20 cellular contexts compared by ENCODE assay signal in genomic region chr7:130364446-130364845, GRCh38. TPM values are rescaled to one million over a fixed set of nuclear protein-coding genes. Genes with fewer than 3 reads are reported as not detected.
A peak's percentile ranks its signal among the peaks of the same experiment; 100 is the strongest.
DNase-seq lines count a peak whose midpoint lies in the region; ATAC-seq and FAIRE-seq lines count a peak whose summit lies in the region.
"Had no signal": no experiment of that assay in that cellular context is flagged by ENCODE, and none has a peak within 500 bp of the region (broad histone marks: within the 10 kb centered on the region; RNA-seq: fewer than 3 reads in every experiment).

No MANE protein-coding gene starts in this region.

- H3K27me3 ChIP-seq in small intestine (ENCODE audit: control insufficient read depth in 2 of 2, insufficient read depth in 2 of 2, low read length in 2 of 2) = no peaks in the 10 kb centered on the region
- H3K27me3 ChIP-seq: Peyer's patch, transverse colon had no signal

- H3K9me3 ChIP-seq in small intestine (ENCODE audit: control insufficient read depth, low read depth) = no peaks in the 10 kb centered on the region
- H3K9me3 ChIP-seq: transverse colon had no signal

- H3K27ac ChIP-seq in small intestine (ENCODE audit: low read depth in 1 of 2, low read length in 1 of 2) = no peak overlapping the region

- no peak for FAIRE-seq in small intestine (lab: Jason Lieb, UNC)
- FAIRE-seq: bronchial epithelial cell, H1 had no signal

- WGBS in small intestine, 3 donors = 51 to 76% (median 63%) methylated on average over 4 of the region's 4 CpGs

- DNase-seq in NCI-H1092 treated with DMSO at 0.1 percent for 48 hours (lab: John Stamatoyannopoulos, UW) (peak; percentile 46), NCI-H1092 (lab: John Stamatoyannopoulos, UW) (no peak), NCI-H69 (lab: John Stamatoyannopoulos, UW) (peak; percentile 62), left kidney (ENCODE audit: low read depth, low spot score) (peak; percentile 29), small intestine (peak; percentile 25), cerebellar cortex (ENCODE audit: low spot score) (no peak)
- no peak for DNase-seq in central memory CD4-positive, alpha-beta T cell
- DNase-seq: activated T-cell treated with anti-CD3 and anti-CD28 coated beads for 4 hours; CD8-positive, alpha-beta memory T cell; effector CD4-positive, alpha-beta T cell; NCI-H1694; NCI-H526 treated with DMSO at 0.1 percent for 48 hours; SW 1271; transverse colon had no signal

- H3K4me3 ChIP-seq in small intestine (ENCODE audit: low read depth in 1 of 2, low read length in 2 of 2) = no peak overlapping the region
- H3K4me3 ChIP-seq: Peyer's patch, transverse colon had no signal

- H3K4me1 ChIP-seq in small intestine (ENCODE audit: control insufficient read depth in 2 of 2, insufficient read depth in 1 of 2, low read depth in 1 of 2, low read length in 1 of 2) = no peaks in the 10 kb centered on the region

- no peak for ATAC-seq in GM21619 (IDR thresholded peaks at IDR 0.05; ENCODE audit: unreplicated experiment)
- ATAC-seq: stimulated activated memory B cell treated with anti-CD40 and anti-IgM and Interleukin-4, amounts not matched to agents 10 μg/mL and 1 μg/mL and 100 μg/mL, for 72 hours had no signal

- H3K36me3 ChIP-seq in small intestine (ENCODE audit: control insufficient read depth in 2 of 2, insufficient read depth in 2 of 2, low read length in 2 of 2) = no peaks in the 10 kb centered on the region
- H3K36me3 ChIP-seq: Peyer's patch, transverse colon had no signal

RNA-seq across cellular contexts. Expression of gene CPA1, which starts 15.8 kb away (rescaled TPM):
- polyA plus RNA-seq in small intestine = 10 to 100 TPM in 2 of 3 donors, under 1 TPM in 1; 0.28 to 12.7 (median 12.2) TPM
- polyA plus RNA-seq: CD8-positive, alpha-beta memory T cell; H1 had no signal

RNA-seq across cellular contexts. Expression of gene CPA5, which starts 19.8 kb away (rescaled TPM):
- under 1 TPM in 1 of 3 donors, not detected in 2; 0.04 TPM for polyA plus RNA-seq in small intestine
- polyA plus RNA-seq: fibroblast of lung had no signal

Comparison
In these comparisons a context has a peak if more than half of its experiments do, and no peak if none do; other contexts are left out.
1. DNase-seq: peak in NCI-H1092 treated with DMSO at 0.1 percent for 48 hours (single experiment), NCI-H69 (single experiment), left kidney (single experiment) and small intestine (single experiment); none in NCI-H1092 (single experiment), central memory CD4-positive, alpha-beta T cell (single experiment) and cerebellar cortex (single experiment).